8 cellular contexts compared by ENCODE assay signal in the genomic region with DNA sequence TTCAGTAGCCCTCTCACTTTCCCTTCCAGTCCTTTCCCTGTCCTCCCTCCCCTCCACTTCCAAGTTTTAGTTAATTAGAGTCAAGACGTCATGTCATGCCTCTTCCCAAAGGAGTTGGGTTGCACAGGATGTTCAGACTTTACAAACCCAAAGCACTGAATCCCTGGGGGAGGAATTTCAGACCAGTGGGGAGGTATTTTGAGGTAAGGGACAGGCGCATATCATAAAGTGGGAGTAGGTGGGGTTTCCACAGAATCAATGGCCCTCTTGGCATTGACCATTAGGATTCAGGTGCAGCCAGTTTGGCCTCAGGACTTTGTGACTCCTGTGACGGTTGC. TPM values are rescaled to one million over a fixed set of nuclear protein-coding genes. Genes with fewer than 3 reads are reported as not detected.
DNase-seq lines count a peak whose midpoint lies in the region; ATAC-seq, FAIRE-seq and TF ChIP-seq lines count a peak whose summit lies in the region.

No MANE protein-coding gene starts in this region.

- peak overlapping the region; percentile 98 for H3K27ac Mint-ChIP-seq in activated T-helper 1 cell treated with anti-CD3 and anti-CD28 coated beads, Interleukin-12 subunit alpha, Interleukin-12 subunit beta, Interleukin-2, Interleukin-4 antibody, amounts not matched to agents 30 ng/mL and 10 ng/mL and 1 ng/mL, durations not matched to agents 14 hours and 24 hours and 36 hours
- H3K27ac Mint-ChIP-seq in stimulated activated effector memory CD8-positive, alpha-beta T cell treated with anti-CD3 and anti-CD28 coated beads, Interleukin-12 subunit alpha, Interleukin-12 subunit beta, amount 100 ng/mL, for 72 hours: peak overlapping the region; percentile 99

- no peaks in the 10 kb centered on the region for H3K9me3 Mint-ChIP-seq in activated T-helper 1 cell treated with anti-CD3 and anti-CD28 coated beads, Interleukin-12 subunit alpha, Interleukin-12 subunit beta, Interleukin-2, Interleukin-4 antibody, amounts not matched to agents 30 ng/mL and 10 ng/mL and 1 ng/mL, durations not matched to agents 14 hours and 24 hours and 36 hours
- no peaks in the 10 kb centered on the region for H3K9me3 Mint-ChIP-seq in stimulated activated effector memory CD8-positive, alpha-beta T cell treated with anti-CD3 and anti-CD28 coated beads, Interleukin-12 subunit alpha, Interleukin-12 subunit beta, amount 100 ng/mL, for 72 hours

- H3K4me3 ChIP-seq in HFF-Myc (replicated peaks; ENCODE audit: low read depth, low read length) (peak overlapping the region; percentile 95), iPS-15b (ENCODE audit: low read depth, low read length) (peak overlapping the region; percentile 99)

- peaks cover 7% of the 10 kb centered on the region for H3K4me1 ChIP-seq in iPS-15b (ENCODE audit: control insufficient read depth, insufficient read depth, low read length)

- no peak for FAIRE-seq in RCC 7860 (lab: Jason Lieb, UNC)

- ATAC-seq in stimulated activated effector memory CD8-positive, alpha-beta T cell treated with anti-CD3 and anti-CD28 coated beads, Interleukin-12 subunit alpha, Interleukin-12 subunit beta, amount 100 ng/mL, for 72 hours: no peak
- ATAC-seq in HG03565 (IDR thresholded peaks at IDR 0.05; ENCODE audit: unreplicated experiment): no peak

- intact Hi-C loops in activated T-helper 1 cell treated with anti-CD3 and anti-CD28 coated beads, Interleukin-12 subunit alpha, Interleukin-12 subunit beta, Interleukin-2, Interleukin-4 antibody, amounts not matched to agents 30 ng/mL and 10 ng/mL and 1 ng/mL, durations not matched to agents 14 hours and 24 hours and 36 hours (cut with micrococcal nuclease): loop anchor here (1.0 to 2.0 kb wide), 3 partner anchors 53 to 549 kb away; a partner anchor contains a TSS

- H3K36me3 ChIP-seq in iPS-15b (ENCODE audit: control insufficient read depth, insufficient read depth, low read length): peaks cover 13% of the 10 kb centered on the region

- DNase-seq in HFF-Myc (ENCODE audit: extremely low read depth, low read depth): no peak
- no peak for DNase-seq in activated T-helper 1 cell treated with anti-CD3 and anti-CD28 coated beads, Interleukin-12 subunit alpha, Interleukin-12 subunit beta, Interleukin-2, Interleukin-4 antibody, amounts not matched to agents 30 ng/mL and 10 ng/mL and 1 ng/mL, durations not matched to agents 14 hours and 24 hours and 36 hours (ENCODE audit: low spot score)
- no peak for DNase-seq in stimulated activated effector memory CD8-positive, alpha-beta T cell treated with anti-CD3 and anti-CD28 coated beads, Interleukin-12 subunit alpha, Interleukin-12 subunit beta, amount 100 ng/mL, for 72 hours (ENCODE audit: low spot score in 2 of 2)
- no peak for DNase-seq in Ammon's horn (ENCODE audit: low spot score)
- DNase-seq in NCI-H510A (lab: John Stamatoyannopoulos, UW): no peak
- no peak for DNase-seq in RCC 7860 (ENCODE audit: low spot score)

- H3K4me1 Mint-ChIP-seq in activated T-helper 1 cell treated with anti-CD3 and anti-CD28 coated beads, Interleukin-12 subunit alpha, Interleukin-12 subunit beta, Interleukin-2, Interleukin-4 antibody, amounts not matched to agents 30 ng/mL and 10 ng/mL and 1 ng/mL, durations not matched to agents 14 hours and 24 hours and 36 hours (ENCODE audit: low read depth): peaks cover 27% of the 10 kb centered on the region
- peaks cover 28% of the 10 kb centered on the region for H3K4me1 Mint-ChIP-seq in stimulated activated effector memory CD8-positive, alpha-beta T cell treated with anti-CD3 and anti-CD28 coated beads, Interleukin-12 subunit alpha, Interleukin-12 subunit beta, amount 100 ng/mL, for 72 hours

- peak overlapping the region; percentile 98 for H3K9ac ChIP-seq in iPS-15b (ENCODE audit: low read depth, low read length)

- H3K4me3 Mint-ChIP-seq in activated T-helper 1 cell treated with anti-CD3 and anti-CD28 coated beads, Interleukin-12 subunit alpha, Interleukin-12 subunit beta, Interleukin-2, Interleukin-4 antibody, amounts not matched to agents 30 ng/mL and 10 ng/mL and 1 ng/mL, durations not matched to agents 14 hours and 24 hours and 36 hours: peak overlapping the region; percentile 100
- H3K4me3 Mint-ChIP-seq in stimulated activated effector memory CD8-positive, alpha-beta T cell treated with anti-CD3 and anti-CD28 coated beads, Interleukin-12 subunit alpha, Interleukin-12 subunit beta, amount 100 ng/mL, for 72 hours: peak overlapping the region; percentile 99

- H3K36me3 Mint-ChIP-seq in activated T-helper 1 cell treated with anti-CD3 and anti-CD28 coated beads, Interleukin-12 subunit alpha, Interleukin-12 subunit beta, Interleukin-2, Interleukin-4 antibody, amounts not matched to agents 30 ng/mL and 10 ng/mL and 1 ng/mL, durations not matched to agents 14 hours and 24 hours and 36 hours (ENCODE audit: low read depth): peaks cover 8% of the 10 kb centered on the region
- peaks cover 28% of the 10 kb centered on the region for H3K36me3 Mint-ChIP-seq in stimulated activated effector memory CD8-positive, alpha-beta T cell treated with anti-CD3 and anti-CD28 coated beads, Interleukin-12 subunit alpha, Interleukin-12 subunit beta, amount 100 ng/mL, for 72 hours

- no peaks in the 10 kb centered on the region for H3K27me3 Mint-ChIP-seq in activated T-helper 1 cell treated with anti-CD3 and anti-CD28 coated beads, Interleukin-12 subunit alpha, Interleukin-12 subunit beta, Interleukin-2, Interleukin-4 antibody, amounts not matched to agents 30 ng/mL and 10 ng/mL and 1 ng/mL, durations not matched to agents 14 hours and 24 hours and 36 hours (ENCODE audit: insufficient read depth)

- no peaks in the 10 kb centered on the region for H3K9me3 ChIP-seq in iPS-15b (ENCODE audit: control insufficient read depth, insufficient read depth, low read length)

- TF ChIP-seq CTCF in HFF-Myc (IDR thresholded peaks at IDR 0.05; ENCODE audit: low read depth, low read length, missing control alignments): no peak

- H3K27me3 ChIP-seq in iPS-15b (ENCODE audit: control insufficient read depth, insufficient read depth, low read length): no peaks in the 10 kb centered on the region

RNA-seq across cellular contexts. Expression of a gene that starts 0.7 kb away (rescaled TPM):
- 31.8 and 33.8 TPM in 2 replicates for total RNA-seq in activated T-helper 1 cell treated with anti-CD3 and anti-CD28 coated beads, Interleukin-12 subunit alpha, Interleukin-12 subunit beta, Interleukin-2, Interleukin-4 antibody, amounts not matched to agents 30 ng/mL and 10 ng/mL and 1 ng/mL, durations not matched to agents 14 hours and 24 hours and 36 hours

RNA-seq across cellular contexts. Expression of a gene that starts 8.4 kb away (rescaled TPM):
- 8.5 and 9.9 TPM in 2 replicates for total RNA-seq in activated T-helper 1 cell treated with anti-CD3 and anti-CD28 coated beads, Interleukin-12 subunit alpha, Interleukin-12 subunit beta, Interleukin-2, Interleukin-4 antibody, amounts not matched to agents 30 ng/mL and 10 ng/mL and 1 ng/mL, durations not matched to agents 14 hours and 24 hours and 36 hours

RNA-seq across cellular contexts. Expression of a gene that starts 20.6 kb away (rescaled TPM):
- 75.9 and 85.2 TPM in 2 replicates for total RNA-seq in activated T-helper 1 cell treated with anti-CD3 and anti-CD28 coated beads, Interleukin-12 subunit alpha, Interleukin-12 subunit beta, Interleukin-2, Interleukin-4 antibody, amounts not matched to agents 30 ng/mL and 10 ng/mL and 1 ng/mL, durations not matched to agents 14 hours and 24 hours and 36 hours

RNA-seq across cellular contexts. Expression of a gene that starts 34.6 kb away (rescaled TPM):
- total RNA-seq in activated T-helper 1 cell treated with anti-CD3 and anti-CD28 coated beads, Interleukin-12 subunit alpha, Interleukin-12 subunit beta, Interleukin-2, Interleukin-4 antibody, amounts not matched to agents 30 ng/mL and 10 ng/mL and 1 ng/mL, durations not matched to agents 14 hours and 24 hours and 36 hours: 134 and 142 TPM in 2 replicates
